Comparison of ENCODE assay signal across 7 cellular contexts in genomic region chr2:98464772-98465310, GRCh38. TPM values are rescaled to one million over a fixed set of nuclear protein-coding genes. Genes with fewer than 3 reads are reported as not detected.
DNase-seq lines count a peak whose midpoint lies in the region; ATAC-seq and TF ChIP-seq lines count a peak whose summit lies in the region.

No MANE protein-coding gene starts in this region.

- ATAC-seq in GM18858 (IDR thresholded peaks at IDR 0.05; ENCODE audit: unreplicated experiment) (peak; percentile 38), HG02678 (IDR thresholded peaks at IDR 0.05; ENCODE audit: unreplicated experiment) (peak; percentile 33)
- ATAC-seq in stimulated activated naive B cell treated with anti-CD40 and anti-IgM and Interleukin-4, amounts not matched to agents 10 μg/mL and 1 μg/mL and 100 μg/mL, for 72 hours (replicated peaks) = peak; percentile 58 to 63

- H3K36me3 ChIP-seq in endodermal cell (ENCODE audit: control insufficient read depth, insufficient read depth, low read length) = peaks cover 51% of the 10 kb centered on the region

- DNase-seq in NOMO-1 treated with DMSO at 0.1 percent for 48 hours (lab: John Stamatoyannopoulos, UW; ENCODE audit: unreplicated experiment) = peak; percentile 98
- DNase-seq in endodermal cell = no peak
- DNase-seq in stimulated activated naive B cell treated with anti-CD40 and anti-IgM and Interleukin-4, amounts not matched to agents 10 μg/mL and 1 μg/mL and 100 μg/mL, for 72 hours = peak; percentile 72
- no peak for DNase-seq in NCI-H128 (lab: John Stamatoyannopoulos, UW; ENCODE audit: unreplicated experiment)
- no peak for DNase-seq in SW480 (ENCODE audit: low spot score)

- H3K4me1 ChIP-seq in endodermal cell (ENCODE audit: control insufficient read depth, insufficient read depth, low read length) = peaks cover 25% of the 10 kb centered on the region

- H3K9ac ChIP-seq in endodermal cell (ENCODE audit: extremely low read depth, low read length, poor library complexity, severe bottlenecking) = peak overlapping the region; percentile 6

- peaks cover 8% of the 10 kb centered on the region for H3K9me3 ChIP-seq in endodermal cell (ENCODE audit: control insufficient read depth, low read length)

- peak overlapping the region; percentile 83 for H3K27ac Mint-ChIP-seq in endodermal cell
- H3K27ac Mint-ChIP-seq in stimulated activated naive B cell treated with anti-CD40 and anti-IgM and Interleukin-4, amounts not matched to agents 10 μg/mL and 1 μg/mL and 100 μg/mL, for 72 hours = peak overlapping the region; percentile 85

- H3K36me3 Mint-ChIP-seq in endodermal cell (ENCODE audit: low read depth) = peaks cover 31% of the 10 kb centered on the region
- peaks cover 12 to 39% of the 10 kb centered on the region in 2 donors for H3K36me3 Mint-ChIP-seq in stimulated activated naive B cell treated with anti-CD40 and anti-IgM and Interleukin-4, amounts not matched to agents 10 μg/mL and 1 μg/mL and 100 μg/mL, for 72 hours

- peaks cover 41% of the 10 kb centered on the region for H3K4me1 Mint-ChIP-seq in endodermal cell
- H3K4me1 Mint-ChIP-seq in stimulated activated naive B cell treated with anti-CD40 and anti-IgM and Interleukin-4, amounts not matched to agents 10 μg/mL and 1 μg/mL and 100 μg/mL, for 72 hours = peaks cover 63 to 86% of the 10 kb centered on the region in 2 donors

- H3K27ac ChIP-seq in endodermal cell (ENCODE audit: low read depth, low read length) = peak overlapping the region; percentile 20

- H3K27me3 ChIP-seq in endodermal cell (ENCODE audit: control insufficient read depth, insufficient read depth, low read length, poor library complexity, severe bottlenecking) = no peaks in the 10 kb centered on the region

- peak overlapping the region; percentile 28 for H3K4me3 Mint-ChIP-seq in endodermal cell
- H3K4me3 Mint-ChIP-seq in stimulated activated naive B cell treated with anti-CD40 and anti-IgM and Interleukin-4, amounts not matched to agents 10 μg/mL and 1 μg/mL and 100 μg/mL, for 72 hours = peak overlapping the region in 1 of 2 donors; percentile 43

- TF ChIP-seq CTCF in endodermal cell (conservative IDR thresholded peaks at IDR 0.05) = no peak

- 80 to 86% methylated on average over 12 of the region's 12 CpGs for WGBS in endodermal cell (ENCODE audit: insufficient coverage in 1 of 2, insufficient read length in 1 of 2), 2 experiments

- H3K27me3 Mint-ChIP-seq in endodermal cell (ENCODE audit: insufficient read depth) = no peaks in the 10 kb centered on the region
- H3K27me3 Mint-ChIP-seq in stimulated activated naive B cell treated with anti-CD40 and anti-IgM and Interleukin-4, amounts not matched to agents 10 μg/mL and 1 μg/mL and 100 μg/mL, for 72 hours = no peaks in the 10 kb centered on the region

- no peak overlapping the region for H3K4me3 ChIP-seq in endodermal cell (ENCODE audit: low read length)

- H3K9me3 Mint-ChIP-seq in endodermal cell = peaks cover 1% of the 10 kb centered on the region
- H3K9me3 Mint-ChIP-seq in stimulated activated naive B cell treated with anti-CD40 and anti-IgM and Interleukin-4, amounts not matched to agents 10 μg/mL and 1 μg/mL and 100 μg/mL, for 72 hours = peaks cover 0 to 8% of the 10 kb centered on the region in 2 donors

RNA-seq across cellular contexts. Expression of gene INPP4A, which starts 20.2 kb away (rescaled TPM):
- 10 to 100 TPM; 84.9 to 94.2 TPM for total RNA-seq in endodermal cell
- 31.9 TPM for polyA plus RNA-seq in endodermal cell (2013, experiment 1 of 2)
- polyA plus RNA-seq in endodermal cell (2013, experiment 2 of 2) = 33.3 TPM

Comparison
In these comparisons a context has a peak if more than half of its experiments do, and no peak if none do; other contexts are left out.
1. DNase-seq: peak in NOMO-1 treated with DMSO at 0.1 percent for 48 hours (single experiment) and stimulated activated naive B cell treated with anti-CD40 and anti-IgM and Interleukin-4, amounts not matched to agents 10 μg/mL and 1 μg/mL and 100 μg/mL, for 72 hours (single experiment); none in endodermal cell (single experiment), NCI-H128 (single experiment) and SW480 (single experiment).
2. Peak in every context shown above with its lines, with median percentiles within 50 percentile points of each other: ATAC-seq.